13 cellular contexts compared by ENCODE assay signal in the genomic region with DNA sequence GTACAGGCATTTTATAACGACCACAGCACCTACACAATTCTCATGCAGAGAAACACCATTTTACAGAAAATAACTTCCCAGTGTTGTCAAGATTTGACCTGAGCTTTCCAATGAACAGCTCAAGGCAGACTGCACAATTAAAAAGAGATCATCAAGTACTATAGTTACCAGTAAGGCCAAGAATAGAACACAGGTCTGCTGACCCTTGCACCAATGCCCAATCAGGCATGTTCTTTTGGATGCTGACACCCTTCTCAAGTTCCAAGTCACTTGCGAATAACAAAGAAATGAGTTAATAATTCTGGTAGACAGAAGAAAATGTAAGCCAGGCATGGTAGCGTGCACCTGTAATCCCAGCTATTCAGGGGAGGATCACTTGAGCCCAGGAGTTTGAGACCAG.
DNase-seq lines count a peak whose midpoint lies in the region; ATAC-seq and TF ChIP-seq lines count a peak whose summit lies in the region.
"Had no signal": no experiment of that assay in that cellular context is flagged by ENCODE, and none has a peak within 500 bp of the region (broad histone marks: within the 10 kb centered on the region; RNA-seq: fewer than 3 reads in every experiment).

No MANE protein-coding gene starts in this region.

- H3K14ac ChIP-seq in mesenchymal stem cell (ENCODE audit: low read length in 2 of 2): no peak overlapping the region

- no peak overlapping the region for H3K23ac ChIP-seq in mesenchymal stem cell (ENCODE audit: low read length in 2 of 2)

- H3K27ac Mint-ChIP-seq in IgD-negative memory B cell: peak overlapping the region in 2 of 3 donors; percentile 61 to 78
- no peak overlapping the region for H3K27ac Mint-ChIP-seq in activated T-cell treated with anti-CD3 and anti-CD28 coated beads, Interleukin-2, amount 50 U/mL, for 72 hours

- no peaks in the 10 kb centered on the region for H3K27me3 ChIP-seq in effector memory CD4-positive, alpha-beta T cell (replicated peaks; ENCODE audit: control insufficient read depth, insufficient read depth, low read length, poor library complexity, severe bottlenecking)
- H3K27me3 ChIP-seq in mesenchymal stem cell (ENCODE audit: control insufficient read depth in 1 of 2, insufficient read depth in 1 of 2, low read length in 2 of 2) (no peaks in the 10 kb centered on the region), subcutaneous abdominal adipose tissue (ENCODE audit: control insufficient read depth in 5 of 5, insufficient read depth in 4 of 5, low read length in 5 of 5) (no peaks in the 10 kb centered on the region)

- no peak overlapping the region for H2AFZ ChIP-seq in mesenchymal stem cell (ENCODE audit: low read depth, low read length)

- no peak overlapping the region for H2BK5ac ChIP-seq in mesenchymal stem cell (ENCODE audit: low read depth, low read length, poor library complexity, severe bottlenecking)

- H4K8ac ChIP-seq in mesenchymal stem cell (ENCODE audit: low read length): no peak overlapping the region

- peaks cover 42% of the 10 kb centered on the region for H3K4me1 ChIP-seq in effector memory CD4-positive, alpha-beta T cell (ENCODE audit: control insufficient read depth, insufficient read depth, low read length, poor library complexity, severe bottlenecking)
- peaks cover 16% of the 10 kb centered on the region for H3K4me1 ChIP-seq in mesenchymal stem cell (ENCODE audit: control insufficient read depth, insufficient read depth, low read depth, low read length)
- peaks cover 15 to 80% (median 78%) of the 10 kb centered on the region in 5 donors for H3K4me1 ChIP-seq in subcutaneous abdominal adipose tissue (ENCODE audit: control insufficient read depth in 5 of 5, insufficient read depth in 5 of 5, low read length in 5 of 5)

- peaks cover 4% of the 10 kb centered on the region for H3K36me3 Mint-ChIP-seq in IgD-negative memory B cell
- H3K36me3 Mint-ChIP-seq in activated T-cell treated with anti-CD3 and anti-CD28 coated beads, Interleukin-2, amount 50 U/mL, for 72 hours (ENCODE audit: insufficient read depth in 2 of 2): peaks cover 6 to 29% of the 10 kb centered on the region in 2 donors

- H3K18ac ChIP-seq in mesenchymal stem cell (ENCODE audit: low read depth in 1 of 2, low read length in 2 of 2): no peak overlapping the region

- WGBS in mesenchymal stem cell: 86% methylated on average over 3 of the region's 3 CpGs

- H3K9ac ChIP-seq in mesenchymal stem cell (ENCODE audit: low read length) (peak overlapping the region; percentile 96), subcutaneous abdominal adipose tissue (ENCODE audit: low read length in 5 of 5) (peak overlapping the region; percentile 3 to 98 (median 25))

- in situ Hi-C loops in KBM-7 (cut with MboI; ENCODE audit: low pct_unique_long_range_greater_than_20kb, low sequenced_read_pairs) (no loop called here), GM13976 (cut with MboI; ENCODE audit: low sequenced_read_pairs, unreplicated experiment) (no loop called here)

- no peak overlapping the region for H3K27ac ChIP-seq in effector memory CD4-positive, alpha-beta T cell (ENCODE audit: insufficient read depth, low read length, poor library complexity, severe bottlenecking)
- H3K27ac ChIP-seq in mesenchymal stem cell (ENCODE audit: low read length, poor library complexity, severe bottlenecking): peak overlapping the region; percentile 34
- H3K27ac ChIP-seq in subcutaneous abdominal adipose tissue (ENCODE audit: low read depth, low read length): peak overlapping the region; percentile 99

- H3K4ac ChIP-seq in mesenchymal stem cell (ENCODE audit: low read depth in 1 of 2, low read length in 2 of 2): peak overlapping the region in 1 of 2 experiments; percentile 10

- peaks cover 27 to 33% (median 29%) of the 10 kb centered on the region in 3 donors for H3K4me1 Mint-ChIP-seq in IgD-negative memory B cell
- peaks cover 17% of the 10 kb centered on the region for H3K4me1 Mint-ChIP-seq in activated T-cell treated with anti-CD3 and anti-CD28 coated beads, Interleukin-2, amount 50 U/mL, for 72 hours (ENCODE audit: low read depth)

- H3K9me3 Mint-ChIP-seq in IgD-negative memory B cell: no peaks in the 10 kb centered on the region
- no peaks in the 10 kb centered on the region for H3K9me3 Mint-ChIP-seq in activated T-cell treated with anti-CD3 and anti-CD28 coated beads, Interleukin-2, amount 50 U/mL, for 72 hours

- DNase-seq in effector memory CD4-positive, alpha-beta T cell: no peak
- DNase-seq in mesenchymal stem cell (no peak), KBM-7 (no peak), GM13976 (ENCODE audit: low spot score) (no peak)
- no peak for DNase-seq in activated T-cell treated with anti-CD3 and anti-CD28 coated beads, Interleukin-2, amount 50 U/mL, for 72 hours
- DNase-seq: activated CD4-positive, alpha-beta T cell treated with anti-CD3 and anti-CD28 coated beads, Interleukin-2, amount 50 U/mL, for 48 hours; NCI-H1417; NCI-H774; stimulated activated naive CD8-positive, alpha-beta T cell treated with anti-CD3 and anti-CD28 coated beads, Interleukin-15, Interleukin-2, amounts not matched to agents 100 U/mL and 50 U/mL, for 24 hours; SW 1271 had no signal

- H2AK5ac ChIP-seq in mesenchymal stem cell (ENCODE audit: low read length, severe bottlenecking): no peak overlapping the region

- H2BK120ac ChIP-seq in mesenchymal stem cell (ENCODE audit: low read depth, low read length): no peak overlapping the region

- H3K4me3 Mint-ChIP-seq in IgD-negative memory B cell: peak overlapping the region in 2 of 4 donors; percentile 1 to 70
- no peak overlapping the region for H3K4me3 Mint-ChIP-seq in activated T-cell treated with anti-CD3 and anti-CD28 coated beads, Interleukin-2, amount 50 U/mL, for 72 hours

- peak overlapping the region; percentile 94 for H3K4me3 ChIP-seq in effector memory CD4-positive, alpha-beta T cell (ENCODE audit: insufficient read depth, low read depth, low read length, poor library complexity, severe bottlenecking)
- H3K4me3 ChIP-seq in mesenchymal stem cell (ENCODE audit: insufficient read depth in 1 of 2, low read depth in 1 of 2, low read length in 2 of 2) (peak overlapping the region in 1 of 2 experiments; percentile 95), subcutaneous abdominal adipose tissue (ENCODE audit: low read depth in 1 of 5, low read length in 5 of 5) (peak overlapping the region; percentile 89 to 97 (median 93))

- H3K4me2 ChIP-seq in mesenchymal stem cell (ENCODE audit: low read length, poor library complexity, severe bottlenecking): peak overlapping the region; percentile 23

- H3K9me3 ChIP-seq in effector memory CD4-positive, alpha-beta T cell (ENCODE audit: control insufficient read depth, low read length): no peaks in the 10 kb centered on the region
- H3K9me3 ChIP-seq in mesenchymal stem cell (ENCODE audit: control insufficient read depth, low read length) (no peaks in the 10 kb centered on the region), subcutaneous abdominal adipose tissue (ENCODE audit: control insufficient read depth in 5 of 5, low read length in 5 of 5) (no peaks in the 10 kb centered on the region)

- no peak for TF ChIP-seq CTCF in GM13976 (IDR thresholded peaks at IDR 0.05; ENCODE audit: borderline replicate concordance, control extremely low read depth, extremely low read depth, insufficient read depth, missing control alignments)

- no peak overlapping the region for H2BK12ac ChIP-seq in mesenchymal stem cell (ENCODE audit: low read length in 2 of 2)

- no peak overlapping the region for H2BK15ac ChIP-seq in mesenchymal stem cell (ENCODE audit: low read depth, poor library complexity, severe bottlenecking)

- no peak for ATAC-seq in HG02870 (IDR thresholded peaks at IDR 0.05; ENCODE audit: unreplicated experiment)
- no peak for ATAC-seq in activated T-cell treated with anti-CD3 and anti-CD28 coated beads, Interleukin-2, amount 50 U/mL, for 72 hours (replicated peaks in 1 of 2)
- ATAC-seq: stimulated activated naive CD8-positive, alpha-beta T cell treated with anti-CD3 and anti-CD28 coated beads, Interleukin-15, Interleukin-2, amounts not matched to agents 100 U/mL and 50 U/mL, for 24 hours had no signal

- H3K36me3 ChIP-seq in effector memory CD4-positive, alpha-beta T cell (ENCODE audit: control insufficient read depth, insufficient read depth, low read length): peaks cover 13% of the 10 kb centered on the region
- H3K36me3 ChIP-seq in mesenchymal stem cell (ENCODE audit: control insufficient read depth in 1 of 2, insufficient read depth in 2 of 2, low read depth in 1 of 2, low read length in 2 of 2): peaks cover 5 to 54% of the 10 kb centered on the region in 2 experiments
- H3K36me3 ChIP-seq in subcutaneous abdominal adipose tissue (ENCODE audit: control insufficient read depth in 5 of 5, insufficient read depth in 5 of 5, low read length in 5 of 5): peaks cover 2 to 25% (median 19%) of the 10 kb centered on the region in 5 donors

- H4K91ac ChIP-seq in mesenchymal stem cell (ENCODE audit: low read length): no peak overlapping the region

- H3K79me1 ChIP-seq in mesenchymal stem cell (replicated peaks; ENCODE audit: low read length, poor library complexity, severe bottlenecking): peaks cover 17% of the 10 kb centered on the region

- no peaks in the 10 kb centered on the region for H3K27me3 Mint-ChIP-seq in IgD-negative memory B cell
- no peaks in the 10 kb centered on the region for H3K27me3 Mint-ChIP-seq in activated T-cell treated with anti-CD3 and anti-CD28 coated beads, Interleukin-2, amount 50 U/mL, for 72 hours (ENCODE audit: low read depth)
